8 cellular contexts compared by ENCODE assay signal in the genomic region with DNA sequence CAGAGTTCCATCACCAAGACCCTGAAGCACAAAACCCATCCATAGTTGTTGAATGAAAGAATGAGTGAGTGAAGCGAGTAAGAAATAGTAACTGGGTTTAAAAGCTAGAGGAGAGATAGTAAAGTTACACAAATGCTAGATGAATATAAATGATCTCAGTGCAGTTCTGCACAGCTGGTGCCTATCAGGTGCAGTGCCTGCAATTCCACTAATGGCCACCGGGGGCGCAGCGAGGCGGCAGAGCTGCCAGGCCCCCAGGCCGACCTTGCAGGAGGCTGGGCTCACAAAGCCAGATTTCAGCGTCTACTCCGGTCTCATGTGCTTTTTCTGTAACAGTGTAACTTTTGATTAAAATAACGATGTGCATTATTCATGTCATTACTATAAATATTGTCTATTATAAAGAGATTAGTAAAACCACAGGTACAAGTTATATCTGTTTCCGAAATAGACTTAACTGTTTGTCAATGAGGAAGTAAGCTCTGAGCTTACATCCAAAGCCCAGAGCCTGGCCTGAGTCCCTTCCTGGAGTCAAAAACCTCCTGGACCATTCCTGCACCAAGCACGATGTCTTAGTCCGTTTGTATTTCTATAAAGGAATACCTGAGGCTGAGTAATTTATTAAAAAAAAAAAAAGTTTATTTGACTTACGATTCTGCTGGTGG.
A peak's percentile ranks its signal among the peaks of the same experiment; 100 is the strongest.
DNase-seq lines count a peak whose midpoint lies in the region; TF ChIP-seq lines count a peak whose summit lies in the region.

No MANE protein-coding gene starts in this region.

- intact Hi-C loops in uterus (cut with DNase I; ENCODE audit: low total_unique reads) = no loop called here

- no peak for TF ChIP-seq POLR2A in uterus (IDR thresholded peaks at IDR 0.05)

- no peaks in the 10 kb centered on the region for H3K36me3 ChIP-seq in SJSA1
- H3K36me3 ChIP-seq in uterus = no peaks in the 10 kb centered on the region

- H3K4me1 Mint-ChIP-seq in progenitor cell of endocrine pancreas (ENCODE audit: low read depth) = peaks cover 14% of the 10 kb centered on the region

- no peaks in the 10 kb centered on the region for H3K36me3 Mint-ChIP-seq in progenitor cell of endocrine pancreas (ENCODE audit: insufficient read depth)

- no peak overlapping the region for H3K4me3 ChIP-seq in SJSA1
- no peak overlapping the region for H3K4me3 ChIP-seq in uterus

- H3K9me3 Mint-ChIP-seq in progenitor cell of endocrine pancreas (ENCODE audit: low read depth) = peaks cover 3% of the 10 kb centered on the region

- peaks cover 15% of the 10 kb centered on the region for H3K27me3 Mint-ChIP-seq in progenitor cell of endocrine pancreas

- peak; percentile 79 for DNase-seq in DMS 273 (lab: John Stamatoyannopoulos, UW; ENCODE audit: unreplicated experiment)
- DNase-seq in DMS 273 treated with DMSO at 0.1 percent for 48 hours (lab: John Stamatoyannopoulos, UW) = no peak
- DNase-seq in HPDE6-E6E7 (ENCODE audit: extremely low spot score) = peak; percentile 45
- DNase-seq in SJSA1 (ENCODE audit: low read depth in 1 of 2, low spot score in 2 of 2) = peak; percentile 18 to 62
- peak; percentile 27 for DNase-seq in activated gamma-delta T cell (lab: John Stamatoyannopoulos, UW)
- peak; percentile 17 for DNase-seq in glomerular visceral epithelial cell (ENCODE audit: extremely low spot score)
- DNase-seq in progenitor cell of endocrine pancreas (ENCODE audit: low spot score, unreplicated experiment) = peak; percentile 73
- peak in 1 of 2 donors; percentile 43 for DNase-seq in uterus

- no peak overlapping the region for H3K4me3 Mint-ChIP-seq in progenitor cell of endocrine pancreas (ENCODE audit: low read depth)

- H3K27me3 ChIP-seq in SJSA1 (replicated peaks) (no peaks in the 10 kb centered on the region), uterus (no peaks in the 10 kb centered on the region)

- no peak overlapping the region for H3K27ac ChIP-seq in SJSA1
- no peak overlapping the region for H3K27ac ChIP-seq in uterus

- no peaks in the 10 kb centered on the region for H3K9me3 ChIP-seq in SJSA1 (replicated peaks)
- no peaks in the 10 kb centered on the region for H3K9me3 ChIP-seq in uterus

- no peaks in the 10 kb centered on the region for H3K4me1 ChIP-seq in SJSA1 (replicated peaks)
- no peaks in the 10 kb centered on the region for H3K4me1 ChIP-seq in uterus

- TF ChIP-seq CTCF in progenitor cell of endocrine pancreas (IDR thresholded peaks at IDR 0.05; ENCODE audit: unreplicated experiment) = peak; percentile 100
- peak; percentile 78 to 97 (median 86) for TF ChIP-seq CTCF in uterus (IDR thresholded peaks at IDR 0.05)

- no peak overlapping the region for H3K27ac Mint-ChIP-seq in progenitor cell of endocrine pancreas
